1 cellular context compared by ENCODE assay signal in the genomic region with DNA sequence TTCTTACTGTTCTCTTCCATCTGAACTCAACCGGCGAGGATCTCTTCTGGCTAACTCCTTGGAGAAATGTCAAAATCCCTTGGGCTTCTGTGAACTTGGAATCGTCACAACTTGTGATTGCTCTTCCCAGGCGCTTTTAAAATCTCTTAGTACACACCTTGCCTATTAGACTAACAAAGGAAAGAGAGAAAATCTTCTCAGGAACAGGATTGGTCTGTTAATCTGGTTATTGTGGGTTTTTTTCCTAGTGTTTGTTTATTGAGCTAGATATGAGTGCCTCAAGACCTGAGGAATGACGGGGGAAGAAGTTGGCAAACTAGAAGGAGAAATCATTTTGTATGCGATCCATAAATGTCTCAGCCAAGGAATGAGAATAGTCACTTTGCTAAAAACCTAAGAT.
TF ChIP-seq lines count a peak whose summit lies in the region.

ATP13A5 (minus strand) TSS at position 48 of the 400 bp plus-strand sequence; CDS start at position 20, 28 bp downstream.

TF ChIP-seq in GM23338, 12 proteins besides CTCF, POLR2A, EP300 and RAD21 (continued from another document):
- TF ChIP-seq NANOG (IDR thresholded peaks at IDR 0.05; ENCODE audit: borderline replicate concordance) (no peak), JUNB (IDR thresholded peaks at IDR 0.05; ENCODE audit: unreplicated experiment) (no peak)
